19 cellular contexts compared by ENCODE assay signal in the genomic region with DNA sequence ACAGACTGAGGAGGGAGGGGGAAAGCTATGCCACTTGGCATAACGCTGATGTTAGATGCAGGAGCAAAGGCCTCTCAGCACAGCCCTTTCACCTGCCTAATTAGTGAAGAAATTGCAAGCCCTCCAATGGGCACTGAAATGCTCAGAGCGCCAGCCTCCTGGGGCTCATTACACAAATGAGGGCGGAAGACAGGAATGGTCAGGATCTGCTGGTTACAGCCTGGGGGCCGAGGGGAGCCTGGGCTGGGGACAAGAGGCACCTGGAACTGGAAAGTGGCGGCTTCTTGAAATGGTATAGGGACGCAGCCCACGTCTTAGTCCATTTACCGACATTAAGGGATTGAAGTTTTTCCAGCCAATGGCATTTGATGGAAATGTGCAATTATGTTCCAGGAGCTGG. TPM values are rescaled to one million over a fixed set of nuclear protein-coding genes. Genes with fewer than 3 reads are reported as not detected.
A peak's percentile ranks its signal among the peaks of the same experiment; 100 is the strongest.
DNase-seq lines count a peak whose midpoint lies in the region; ATAC-seq, FAIRE-seq and TF ChIP-seq lines count a peak whose summit lies in the region.
"Had no signal": no experiment of that assay in that cellular context is flagged by ENCODE, and none has a peak within 500 bp of the region (broad histone marks: within the 10 kb centered on the region; RNA-seq: fewer than 3 reads in every experiment).

No MANE protein-coding gene starts in this region.

- intact Hi-C loops in CD14-positive monocyte (cut with micrococcal nuclease) (no loop called here), IMR-90 (cut with micrococcal nuclease) (no loop called here)

- peaks cover 3% of the 10 kb centered on the region; the same call in 1 of the 2 replicates for H3K9me3 ChIP-seq in IMR-90 (ENCODE audit: control insufficient read depth, insufficient read depth, low read length)
- H3K9me3 ChIP-seq in keratinocyte (ENCODE audit: control insufficient read depth, low read depth, low read length): no peaks in the 10 kb centered on the region
- H3K9me3 ChIP-seq: BLaER1 treated with 17β-estradiol and CSF1 and Interleukin-3, amounts not matched to agents 10 nM and 100 nM had no signal

- no peak overlapping the region for H4K91ac ChIP-seq in IMR-90 (ENCODE audit: insufficient read depth, low read depth, low read length)

- H2AK5ac ChIP-seq in IMR-90 (ENCODE audit: low read depth, low read length): 0 out of 2 replicates have a peak overlapping the region, but pooled peaks have one; percentile 11

- H3K27ac Mint-ChIP-seq in CD14-positive monocyte: peak overlapping the region in 4 of 7 donors; percentile 27 to 81 (median 55)
- H3K27ac Mint-ChIP-seq in naive thymus-derived CD8-positive, alpha-beta T cell: no peak overlapping the region
- H3K27ac Mint-ChIP-seq: CD8-positive, alpha-beta memory T cell; T-cell had no signal

- H3K18ac ChIP-seq in IMR-90 (ENCODE audit: low read depth, low read length): no peak overlapping the region

- dilution Hi-C loops in IMR-90 (cut with HindIII; ENCODE audit: low sequenced_read_pairs, unreplicated experiment): no loop called here
- dilution Hi-C loops in keratinocyte (cut with MboI; ENCODE audit: extremely low pct_ligation_motif_present, low sequenced_read_pairs): no loop called here

- H4K20me1 ChIP-seq in IMR-90 (ENCODE audit: insufficient read depth, low read length) (no peaks in the 10 kb centered on the region), keratinocyte (ENCODE audit: control insufficient read depth, extremely low read depth, insufficient read depth, low read length) (no peaks in the 10 kb centered on the region)
- H4K20me1 ChIP-seq: BLaER1 treated with 17β-estradiol and CSF1 and Interleukin-3, amounts not matched to agents 10 nM and 100 nM had no signal

- no peak overlapping the region for H3K9ac ChIP-seq in IMR-90 (ENCODE audit: low read depth, low read length)
- no peak overlapping the region for H3K9ac ChIP-seq in keratinocyte (ENCODE audit: control insufficient read depth, extremely low read depth, insufficient read depth, low read length)
- H3K9ac ChIP-seq: BLaER1 treated with 17β-estradiol and CSF1 and Interleukin-3, amounts not matched to agents 10 nM and 100 nM; KMS-11; SK-N-SH had no signal

- in situ Hi-C loops in IMR-90 (cut with MboI; ENCODE audit: low sequenced_read_pairs): no loop called here

- no peak overlapping the region for H4K8ac ChIP-seq in IMR-90 (ENCODE audit: low read depth in 2 of 2, low read length in 2 of 2)

- peaks cover 0 to 3% of the 10 kb centered on the region in 2 donors for H3K36me3 Mint-ChIP-seq in CD14-positive monocyte
- H3K36me3 Mint-ChIP-seq in naive thymus-derived CD8-positive, alpha-beta T cell: peaks cover 4 to 14% (median 13%) of the 10 kb centered on the region in 3 donors

- H3K4me2 ChIP-seq in IMR-90 (ENCODE audit: low read depth, low read length) (no peak overlapping the region), keratinocyte (ENCODE audit: control insufficient read depth, extremely low read depth, insufficient read depth, low read depth, low read length) (peak overlapping the region; percentile 55)
- H3K4me2 ChIP-seq: KMS-11, SK-N-SH had no signal

- H3K27ac ChIP-seq in IMR-90 (ENCODE audit: insufficient read depth, low read length) (no peak overlapping the region), keratinocyte (ENCODE audit: control insufficient read depth, insufficient read depth, low read length) (peak overlapping the region; percentile 36)
- H3K27ac ChIP-seq: BLaER1 treated with 17β-estradiol and CSF1 and Interleukin-3, amounts not matched to agents 10 nM and 100 nM; KMS-11 had no signal

- no peak for TF ChIP-seq CTCF in CD14-positive monocyte (IDR thresholded peaks at IDR 0.05)
- TF ChIP-seq CTCF in IMR-90 (conservative IDR thresholded peaks at IDR 0.05; ENCODE audit: low read depth, low read length): no peak
- TF ChIP-seq CTCF in keratinocyte (optimal IDR thresholded peaks at IDR 0.05 in 1 of 3, IDR thresholded peaks at IDR 0.05 in 1 of 3, conservative IDR thresholded peaks at IDR 0.05 in 1 of 3; ENCODE audit: extremely low read depth in 1 of 3, insufficient read depth in 2 of 3, low read length in 3 of 3): no peak

- H2BK5ac ChIP-seq in IMR-90 (ENCODE audit: low read depth, low read length, poor library complexity, severe bottlenecking): no peak overlapping the region

- 87% methylated on average over 5 of the region's 8 CpGs; no CpG with 5 or more reads in 1 of the 2 experiments for WGBS in IMR-90 (ENCODE audit: extremely low coverage in 2 of 2, insufficient read length in 1 of 2), 2 experiments

- no peaks in the 10 kb centered on the region for H3K79me2 ChIP-seq in keratinocyte (ENCODE audit: control insufficient read depth, insufficient read depth, low read length)

- no peak overlapping the region for H2AK9ac ChIP-seq in IMR-90 (replicated peaks; ENCODE audit: low read depth, low read length, poor library complexity)

- DNase-seq in CD14-positive monocyte (ENCODE audit: low spot score): no peak
- no peak for DNase-seq in IMR-90
- DNase-seq in NCI-H69 (lab: John Stamatoyannopoulos, UW): peak; percentile 89
- DNase-seq in keratinocyte (ENCODE audit: low read depth, low spot score): no peak
- no peak for DNase-seq in SW 1271 (lab: John Stamatoyannopoulos, UW)
- no peak for DNase-seq in NCI-H1105 treated with DMSO at 0.1 percent for 48 hours (lab: John Stamatoyannopoulos, UW)
- DNase-seq in naive thymus-derived CD8-positive, alpha-beta T cell: no peak
- DNase-seq: CD8-positive, alpha-beta memory T cell; DMS79; NCI-H1417 treated with DMSO at 0.1 percent for 48 hours; NCI-H2081; NCI-H510A; SHP77 treated with DMSO at 0.1 percent for 48 hours; SK-N-SH; T-cell had no signal

- no peak overlapping the region for H3K56ac ChIP-seq in IMR-90 (ENCODE audit: extremely low read depth, insufficient read depth, low read length)

- H2AFZ ChIP-seq in IMR-90 (replicated peaks; ENCODE audit: low read length, poor library complexity) (no peak overlapping the region), keratinocyte (ENCODE audit: control insufficient read depth, low read length) (peak overlapping the region; percentile 56)

- 0 out of 2 replicates have a peak overlapping the region, but pooled peaks have one; percentile 30 for H3K4ac ChIP-seq in IMR-90 (ENCODE audit: low read depth, low read length)

- no peaks in the 10 kb centered on the region for H3K79me1 ChIP-seq in IMR-90 (ENCODE audit: low read depth in 1 of 2, low read length in 2 of 2)

- peaks cover 1 to 7% (median 5%) of the 10 kb centered on the region in 7 donors for H3K9me3 Mint-ChIP-seq in CD14-positive monocyte
- H3K9me3 Mint-ChIP-seq in naive thymus-derived CD8-positive, alpha-beta T cell: peaks cover 0 to 10% (median 8%) of the 10 kb centered on the region in 9 donors

- H3K27me3 Mint-ChIP-seq in CD14-positive monocyte (ENCODE audit: low read depth in 3 of 3): peaks cover 0 to 2% (median 1%) of the 10 kb centered on the region in 3 donors
- no peaks in the 10 kb centered on the region for H3K27me3 Mint-ChIP-seq in naive thymus-derived CD8-positive, alpha-beta T cell
- H3K27me3 Mint-ChIP-seq: T-cell had no signal

- no peaks in the 10 kb centered on the region for H3K36me3 ChIP-seq in IMR-90 (ENCODE audit: control insufficient read depth, insufficient read depth, low read length)
- no peaks in the 10 kb centered on the region for H3K36me3 ChIP-seq in keratinocyte (ENCODE audit: control insufficient read depth in 2 of 2, extremely low read depth in 1 of 2, insufficient read depth in 2 of 2, low read length in 2 of 2)
- H3K36me3 ChIP-seq: BLaER1 treated with 17β-estradiol and CSF1 and Interleukin-3, amounts not matched to agents 10 nM and 100 nM had no signal

- H2BK120ac ChIP-seq in IMR-90 (ENCODE audit: low read depth, low read length): no peak overlapping the region

- POLR2A ChIA-PET in IMR-90 (lab: Charles Lee; ENCODE audit: unreplicated experiment): no interaction called here
- POLR2A ChIA-PET in naive thymus-derived CD8-positive, alpha-beta T cell (lab: Charles Lee): no interaction called here

- H3K4me3 Mint-ChIP-seq in CD14-positive monocyte: no peak overlapping the region
- H3K4me3 Mint-ChIP-seq in naive thymus-derived CD8-positive, alpha-beta T cell: no peak overlapping the region
- H3K4me3 Mint-ChIP-seq: CD8-positive, alpha-beta memory T cell; T-cell had no signal

- H3K9me1 ChIP-seq in IMR-90 (ENCODE audit: insufficient read depth, low read length) (peaks cover 3% of the 10 kb centered on the region; the same call in 1 of the 2 replicates), keratinocyte (ENCODE audit: control insufficient read depth, extremely low read depth, insufficient read depth, low read length) (no peaks in the 10 kb centered on the region)

- CTCF ChIA-PET in IMR-90 (lab: Yijun Ruan, JAX): no interaction called here

- no peak overlapping the region for H4K5ac ChIP-seq in IMR-90 (ENCODE audit: low read depth, low read length)

- H3K23ac ChIP-seq in IMR-90 (ENCODE audit: low read depth, low read length): no peak overlapping the region

- H3K4me1 ChIP-seq in IMR-90 (ENCODE audit: control insufficient read depth, insufficient read depth, low read length) (0 out of 2 replicates have a peak, but pooled peaks cover 1% of the 10 kb centered on the region), keratinocyte (ENCODE audit: control insufficient read depth, extremely low read depth, insufficient read depth, low read length) (peaks cover 11% of the 10 kb centered on the region)

- H3K4me1 Mint-ChIP-seq in CD14-positive monocyte: peaks cover 16% of the 10 kb centered on the region
- H3K4me1 Mint-ChIP-seq in naive thymus-derived CD8-positive, alpha-beta T cell: peaks cover 0 to 9% (median 2%) of the 10 kb centered on the region in 4 donors
- H3K4me1 Mint-ChIP-seq: CD8-positive, alpha-beta memory T cell had no signal

- no peak for TF ChIP-seq POLR2A in IMR-90 (IDR thresholded peaks at IDR 0.05; ENCODE audit: low read depth, low read length)

- no peak for ATAC-seq in IMR-90 (ENCODE audit: low read depth)
- ATAC-seq in naive thymus-derived CD8-positive, alpha-beta T cell: no peak
- ATAC-seq: T-cell had no signal

- H3K4me3 ChIP-seq in IMR-90 (ENCODE audit: insufficient read depth, low read depth, low read length) (no peak overlapping the region), keratinocyte (ENCODE audit: control insufficient read depth in 2 of 3, extremely low read depth in 1 of 3, insufficient read depth in 2 of 3, low read depth in 1 of 3, low read length in 3 of 3) (no peak overlapping the region)
- H3K4me3 ChIP-seq: BLaER1 treated with 17β-estradiol and CSF1 and Interleukin-3, amounts not matched to agents 10 nM and 100 nM had no signal

- no peak for TF ChIP-seq RAD21 in IMR-90 (IDR thresholded peaks at IDR 0.05; ENCODE audit: low read length)

- no peaks in the 10 kb centered on the region for H3K27me3 ChIP-seq in IMR-90 (ENCODE audit: control insufficient read depth, insufficient read depth, low read length)
- H3K27me3 ChIP-seq in keratinocyte (ENCODE audit: control insufficient read depth, extremely low read depth, insufficient read depth, low read length): no peaks in the 10 kb centered on the region
- H3K27me3 ChIP-seq: BLaER1 treated with 17β-estradiol and CSF1 and Interleukin-3, amounts not matched to agents 10 nM and 100 nM had no signal

- H3K14ac ChIP-seq in IMR-90 (replicated peaks; ENCODE audit: low read depth, low read length): no peak overlapping the region

- BruUV-seq in IMR-90 (replicated peaks; lab: Mats Ljungman, UMichigan): no TSS peak

- H2BK15ac ChIP-seq in IMR-90 (ENCODE audit: low read depth, low read length): no peak overlapping the region

- no peak for FAIRE-seq in keratinocyte (lab: Jason Lieb, UNC)
- FAIRE-seq: H54 had no signal

- no peak overlapping the region for H2BK20ac ChIP-seq in IMR-90 (ENCODE audit: low read depth, low read length)

RNA-seq across cellular contexts. Expression of gene PLET1, which starts 50.2 kb away (rescaled TPM):
- polyA plus RNA-seq in CD14-positive monocyte (not detected), IMR-90 (2012; rRNA removed) (not detected in 2 replicates), keratinocyte (0.05 TPM in 1 of 3 replicates, not detected in the others)
- not detected in 2 replicates for total RNA-seq in IMR-90 (2012; rRNA removed)
- polyA plus RNA-seq in IMR-90 (2012; cell fraction: cytosol; rRNA removed): not detected in 2 replicates
- not detected in 2 replicates for polyA plus RNA-seq in IMR-90 (2012; cell fraction: nucleus; rRNA removed; ENCODE audit: low replicate concordance)
- not detected for polyA plus RNA-seq in keratinocyte (2011; ENCODE audit: low read depth)
- polyA plus RNA-seq in keratinocyte (2011; cell fraction: cytosol; rRNA removed): not detected in 2 replicates
- polyA plus RNA-seq in keratinocyte (2011; cell fraction: nucleus; rRNA removed): not detected in 2 replicates
- 0.16 TPM in 1 of 2 replicates, not detected in the other for polyA plus RNA-seq in keratinocyte (2012; ENCODE audit: low replicate concordance)
- not detected in 3 replicates for polyA minus RNA-seq in keratinocyte
- not detected for polyA minus RNA-seq in keratinocyte (2011; cell fraction: cytosol; rRNA and poly(A)+ RNA removed)
- not detected in 2 replicates for polyA minus RNA-seq in keratinocyte (2011; cell fraction: nucleus; rRNA and poly(A)+ RNA removed)
- not detected for total RNA-seq in naive thymus-derived CD8-positive, alpha-beta T cell
- polyA plus RNA-seq in naive thymus-derived CD8-positive, alpha-beta T cell: not detected
- total RNA-seq: A673; CD8-positive, alpha-beta memory T cell; T-cell had no signal
- polyA plus RNA-seq: CD8-positive, alpha-beta memory T cell; SK-N-SH had no signal

Comparison
In these comparisons a context has a peak if more than half of its experiments do, and no peak if none do; other contexts are left out.
1. H3K27ac Mint-ChIP-seq: peak in CD14-positive monocyte (4 of 7); none in naive thymus-derived CD8-positive, alpha-beta T cell (0 of 10).